ENCODE assay signal across 8 cellular contexts in genomic region chr16:89422905-89423630, GRCh38.
A peak's percentile ranks its signal among the peaks of the same experiment; 100 is the strongest.
DNase-seq lines count a peak whose midpoint lies in the region; ATAC-seq and TF ChIP-seq lines count a peak whose summit lies in the region.

No MANE protein-coding gene starts in this region.

- no peak for TF ChIP-seq CTCF in astrocyte of the spinal cord (IDR thresholded peaks at IDR 0.05; ENCODE audit: low read depth, low read length)
- no peak for TF ChIP-seq CTCF in neural progenitor cell (IDR thresholded peaks at IDR 0.05)

- H3K4me3 ChIP-seq in SJCRH30 (no peak overlapping the region), astrocyte of the spinal cord (ENCODE audit: low read depth, low read length) (no peak overlapping the region), neural progenitor cell (no peak overlapping the region)

- H3K9ac ChIP-seq in neural progenitor cell: no peak overlapping the region

- no peak overlapping the region for H3K4me2 ChIP-seq in neural progenitor cell

- no peak overlapping the region for H2AFZ ChIP-seq in neural progenitor cell (replicated peaks)

- H3K4me1 Mint-ChIP-seq in neural progenitor cell: peaks cover 33% of the 10 kb centered on the region

- H3K36me3 Mint-ChIP-seq in neural progenitor cell: peaks cover 19% of the 10 kb centered on the region

- H3K9me3 Mint-ChIP-seq in neural progenitor cell: no peaks in the 10 kb centered on the region

- DNase-seq in SJCRH30 (peak; percentile 54 to 61), astrocyte of the spinal cord (ENCODE audit: low read depth, low spot score) (peak; percentile 80), neural progenitor cell (ENCODE audit: low spot score) (no peak), hippocampal formation (lab: John Stamatoyannopoulos, UW) (no peak), NCI-H446 (lab: John Stamatoyannopoulos, UW) (no peak), NCI-H510A (lab: John Stamatoyannopoulos, UW) (no peak)

- H4K20me1 ChIP-seq in neural progenitor cell (ENCODE audit: low read depth): peaks cover 95% of the 10 kb centered on the region

- peaks cover 97% of the 10 kb centered on the region for H3K79me2 ChIP-seq in neural progenitor cell (ENCODE audit: low read depth)

- H3K4me1 ChIP-seq in SJCRH30: peaks cover 12% of the 10 kb centered on the region
- peaks cover 18% of the 10 kb centered on the region for H3K4me1 ChIP-seq in neural progenitor cell

- H3K4me3 Mint-ChIP-seq in neural progenitor cell: no peak overlapping the region

- no peaks in the 10 kb centered on the region for H3K27me3 ChIP-seq in SJCRH30
- no peaks in the 10 kb centered on the region for H3K27me3 ChIP-seq in neural progenitor cell

- H3K36me3 ChIP-seq in SJCRH30: peaks cover 31% of the 10 kb centered on the region
- no peaks in the 10 kb centered on the region for H3K36me3 ChIP-seq in neural progenitor cell

- in situ Hi-C loops in astrocyte of the spinal cord (cut with HindIII; ENCODE audit: low sequenced_read_pairs): no loop called here

- H3K27ac ChIP-seq in SJCRH30: no peak overlapping the region
- H3K27ac ChIP-seq in neural progenitor cell: no peak overlapping the region

- H3K9me3 ChIP-seq in SJCRH30 (replicated peaks) (no peaks in the 10 kb centered on the region), neural progenitor cell (ENCODE audit: low read depth) (no peaks in the 10 kb centered on the region)

- peak; percentile 65 for ATAC-seq in GM18502 (IDR thresholded peaks at IDR 0.05; ENCODE audit: poor library complexity, unreplicated experiment)
- ATAC-seq in HG02642 (IDR thresholded peaks at IDR 0.05; ENCODE audit: poor library complexity, unreplicated experiment): peak; percentile 70

- H3F3A ChIP-seq in neural progenitor cell (ENCODE audit: low read depth): peaks cover 13% of the 10 kb centered on the region

- no peaks in the 10 kb centered on the region for H3K27me3 Mint-ChIP-seq in neural progenitor cell (ENCODE audit: insufficient read depth, low read depth)

- peak overlapping the region; percentile 27 for H3K27ac Mint-ChIP-seq in neural progenitor cell

Comparison
In these comparisons a context has a peak if more than half of its experiments do, and no peak if none do; other contexts are left out.
1. DNase-seq: peak in SJCRH30 (2 of 2) and astrocyte of the spinal cord (single experiment); none in neural progenitor cell (single experiment), hippocampal formation (0 of 2), NCI-H446 (0 of 2) and NCI-H510A (single experiment).